ENCODE assay signal across 19 cellular contexts in genomic region chr12:63917477-63917862, GRCh38.
A peak's percentile ranks its signal among the peaks of the same experiment; 100 is the strongest.
DNase-seq lines count a peak whose midpoint lies in the region; ATAC-seq, FAIRE-seq and TF ChIP-seq lines count a peak whose summit lies in the region.
"Had no signal": no experiment of that assay in that cellular context is flagged by ENCODE, and none has a peak within 500 bp of the region (broad histone marks: within the 10 kb centered on the region; RNA-seq: fewer than 3 reads in every experiment).

No MANE protein-coding gene starts in this region.

- in situ Hi-C loops in GM23248 (cut with MboI): no loop called here

- no peaks in the 10 kb centered on the region for H3K27me3 Mint-ChIP-seq in astrocyte (ENCODE audit: low read depth, unreplicated experiment)
- H3K27me3 Mint-ChIP-seq: activated CD4-positive, alpha-beta T cell treated with anti-CD3 and anti-CD28 coated beads, Interleukin-2, amount 10 ng/mL, durations not matched to agents 7 days and 5 days; activated naive CD8-positive, alpha-beta T cell had no signal

- H3K9ac ChIP-seq in GM23248 (peak overlapping the region; percentile 77), astrocyte (ENCODE audit: low read length) (peak overlapping the region; percentile 77)

- DNase-seq in GM23248 (no peak), astrocyte (ENCODE audit: low read depth) (no peak), left lung (no peak), thyroid gland (no peak), aorta (no peak)
- no peak for DNase-seq in stimulated activated CD4-positive, alpha-beta T cell treated with anti-CD3 and anti-CD28 coated beads, Interleukin-2, amount 100 ng/mL, for 24 hours
- DNase-seq in activated naive CD4-positive, alpha-beta T cell treated with anti-CD3 and anti-CD28 coated beads, Interleukin-2, amount 50 U/mL, for 72 hours (ENCODE audit: low spot score in 2 of 2): no peak
- DNase-seq: activated CD4-positive, alpha-beta T cell treated with anti-CD3 and anti-CD28 coated beads, Interleukin-2, amount 10 ng/mL, durations not matched to agents 7 days and 5 days; activated T-cell treated with anti-CD3 and anti-CD28 coated beads, Interleukin-2, amount 50 U/mL, for 1 hour; central memory CD4-positive, alpha-beta T cell; DMS53; posterior cingulate gyrus; SHP77 treated with DMSO at 0.1 percent for 48 hours; substantia nigra had no signal

- H3F3A ChIP-seq in GM23248 (ENCODE audit: insufficient read depth): peaks cover 75% of the 10 kb centered on the region

- TF ChIP-seq POLR2A in thyroid gland (IDR thresholded peaks at IDR 0.05): no peak

- no peaks in the 10 kb centered on the region for H3K36me3 ChIP-seq in GM23248 (ENCODE audit: low read depth)
- no peaks in the 10 kb centered on the region for H3K36me3 ChIP-seq in astrocyte (ENCODE audit: insufficient read depth, low read length)
- H3K36me3 ChIP-seq in left lung: no peaks in the 10 kb centered on the region
- no peaks in the 10 kb centered on the region for H3K36me3 ChIP-seq in thyroid gland
- no peaks in the 10 kb centered on the region for H3K36me3 ChIP-seq in aorta (ENCODE audit: control insufficient read depth in 1 of 2, insufficient read depth in 2 of 2, low read length in 1 of 2)

- no peaks in the 10 kb centered on the region for H3K36me3 Mint-ChIP-seq in astrocyte (ENCODE audit: low read depth, unreplicated experiment)
- H3K36me3 Mint-ChIP-seq in activated naive CD4-positive, alpha-beta T cell treated with anti-CD3 and anti-CD28 coated beads, Interleukin-2, amount 50 U/mL, for 72 hours: no peaks in the 10 kb centered on the region
- H3K36me3 Mint-ChIP-seq: activated naive CD8-positive, alpha-beta T cell had no signal

- H3K4me3 ChIP-seq in GM23248: peak overlapping the region; percentile 51
- H3K4me3 ChIP-seq in astrocyte (ENCODE audit: insufficient read depth, low read depth, low read length): no peak overlapping the region
- H3K4me3 ChIP-seq in left lung: no peak overlapping the region
- H3K4me3 ChIP-seq in thyroid gland (replicated peaks in 1 of 3): no peak overlapping the region
- H3K4me3 ChIP-seq in aorta (ENCODE audit: low read length in 2 of 2): no peak overlapping the region
- H3K4me3 ChIP-seq: GM23338 had no signal

- peaks cover 48% of the 10 kb centered on the region for H3K4me1 Mint-ChIP-seq in astrocyte (ENCODE audit: low read depth, unreplicated experiment)
- H3K4me1 Mint-ChIP-seq: activated CD4-positive, alpha-beta T cell treated with anti-CD3 and anti-CD28 coated beads, Interleukin-2, amount 10 ng/mL, durations not matched to agents 7 days and 5 days had no signal

- H3K27me3 ChIP-seq in GM23248 (replicated peaks; ENCODE audit: insufficient read depth): no peaks in the 10 kb centered on the region
- no peaks in the 10 kb centered on the region for H3K27me3 ChIP-seq in astrocyte (ENCODE audit: insufficient read depth, low read length)
- no peaks in the 10 kb centered on the region for H3K27me3 ChIP-seq in left lung
- H3K27me3 ChIP-seq in thyroid gland: no peaks in the 10 kb centered on the region
- H3K27me3 ChIP-seq in aorta (ENCODE audit: control insufficient read depth in 1 of 2, insufficient read depth in 2 of 2, low read length in 1 of 2): no peaks in the 10 kb centered on the region

- H3K4me2 ChIP-seq in GM23248 (ENCODE audit: unreplicated experiment) (peak overlapping the region; percentile 81), astrocyte (ENCODE audit: low read length) (peak overlapping the region; percentile 80)
- H3K4me2 ChIP-seq: GM23338 had no signal

- no peaks in the 10 kb centered on the region for H3K9me3 Mint-ChIP-seq in astrocyte (ENCODE audit: unreplicated experiment)
- no peaks in the 10 kb centered on the region for H3K9me3 Mint-ChIP-seq in activated naive CD4-positive, alpha-beta T cell treated with anti-CD3 and anti-CD28 coated beads, Interleukin-2, amount 50 U/mL, for 72 hours
- H3K9me3 Mint-ChIP-seq: activated CD4-positive, alpha-beta T cell treated with anti-CD3 and anti-CD28 coated beads, Interleukin-2, amount 10 ng/mL, durations not matched to agents 7 days and 5 days; GM23338 had no signal

- WGBS in GM23248 (ENCODE audit: low coverage in 1 of 2, low lambda C conversion rate in 2 of 2, missing lambda C conversion rate in 2 of 2), 2 experiments: 89 to 94% methylated on average over 3 of the region's 3 CpGs
- 94 to 98% methylated on average over 3 of the region's 3 CpGs for WGBS in thyroid gland, 2 donors
- 93 to 97% methylated on average over 3 of the region's 3 CpGs for WGBS in aorta, 2 donors

- H3K79me2 ChIP-seq in GM23248 (ENCODE audit: insufficient read depth): peaks cover 83% of the 10 kb centered on the region
- H3K79me2 ChIP-seq in astrocyte (ENCODE audit: insufficient read depth, low read length): peaks cover 73% of the 10 kb centered on the region

- TF ChIP-seq CTCF in astrocyte (IDR thresholded peaks at IDR 0.05; ENCODE audit: insufficient read depth, low read depth, low read length) (no peak), left lung (IDR thresholded peaks at IDR 0.05) (no peak), thyroid gland (IDR thresholded peaks at IDR 0.05) (no peak)

- no peak overlapping the region for H3K4me3 Mint-ChIP-seq in astrocyte (ENCODE audit: unreplicated experiment)
- H3K4me3 Mint-ChIP-seq: activated CD4-positive, alpha-beta T cell treated with anti-CD3 and anti-CD28 coated beads, Interleukin-2, amount 10 ng/mL, durations not matched to agents 7 days and 5 days; activated naive CD8-positive, alpha-beta T cell; GM23338; mesothelial cell of epicardium had no signal

- no peaks in the 10 kb centered on the region for H3K9me2 ChIP-seq in GM23248 (ENCODE audit: insufficient read depth)

- H4K20me1 ChIP-seq in GM23248 (ENCODE audit: insufficient read depth) (no peaks in the 10 kb centered on the region), astrocyte (ENCODE audit: insufficient read depth, low read length) (peaks cover 6% of the 10 kb centered on the region)

- H3K4me1 ChIP-seq in GM23248 (ENCODE audit: insufficient read depth): peaks cover 69% of the 10 kb centered on the region
- H3K4me1 ChIP-seq in astrocyte (ENCODE audit: insufficient read depth, low read length): peaks cover 41% of the 10 kb centered on the region
- peaks cover 27 to 36% of the 10 kb centered on the region in 2 donors for H3K4me1 ChIP-seq in left lung
- H3K4me1 ChIP-seq in thyroid gland: peaks cover 42 to 54% of the 10 kb centered on the region in 2 donors
- peaks cover 2% of the 10 kb centered on the region in 2 donors for H3K4me1 ChIP-seq in aorta (ENCODE audit: control insufficient read depth in 1 of 2, insufficient read depth in 2 of 2, low read length in 2 of 2)

- H3K27ac Mint-ChIP-seq in astrocyte (ENCODE audit: unreplicated experiment): peak overlapping the region; percentile 85
- no peak overlapping the region for H3K27ac Mint-ChIP-seq in activated naive CD4-positive, alpha-beta T cell treated with anti-CD3 and anti-CD28 coated beads, Interleukin-2, amount 50 U/mL, for 72 hours
- H3K27ac Mint-ChIP-seq: activated CD4-positive, alpha-beta T cell treated with anti-CD3 and anti-CD28 coated beads, Interleukin-2, amount 10 ng/mL, durations not matched to agents 7 days and 5 days; activated naive CD8-positive, alpha-beta T cell had no signal

- H3K27ac ChIP-seq in GM23248 (peak overlapping the region; percentile 96), astrocyte (ENCODE audit: low read depth, low read length) (peak overlapping the region; percentile 96), left lung (peak overlapping the region; percentile 63 to 68), thyroid gland (peak overlapping the region; percentile 48 to 80 (median 78)), aorta (ENCODE audit: low read depth in 1 of 2, low read length in 2 of 2) (no peak overlapping the region)

- intact Hi-C loops in left lung (cut with DNase I) (no loop called here), thyroid gland (cut with DNase I) (no loop called here), aorta (cut with DNase I) (loop anchor here in 1 of 2 donors (5.0 kb wide), 1 partner anchor 55 kb away; no protein-coding TSS in a partner anchor)

- H2AFZ ChIP-seq in GM23248: no peak overlapping the region
- H2AFZ ChIP-seq in astrocyte (ENCODE audit: low read depth, low read length): no peak overlapping the region
- H2AFZ ChIP-seq: GM23338 had no signal

- no peak for FAIRE-seq in astrocyte (lab: Jason Lieb, UNC)
- FAIRE-seq: endometrium had no signal

- no peaks in the 10 kb centered on the region for H3K9me3 ChIP-seq in GM23248 (ENCODE audit: low read depth)
- H3K9me3 ChIP-seq in astrocyte (ENCODE audit: insufficient read depth, low read depth, low read length): no peaks in the 10 kb centered on the region
- H3K9me3 ChIP-seq in left lung: no peaks in the 10 kb centered on the region
- no peaks in the 10 kb centered on the region for H3K9me3 ChIP-seq in thyroid gland
- H3K9me3 ChIP-seq in aorta (ENCODE audit: control insufficient read depth, low read length): no peaks in the 10 kb centered on the region

- ATAC-seq in left lung: no peak
- no peak for ATAC-seq in HG02840 (IDR thresholded peaks at IDR 0.05; ENCODE audit: low FRiP score, unreplicated experiment)
- ATAC-seq in aorta (ENCODE audit: low FRiP score): no peak
- ATAC-seq in activated naive CD4-positive, alpha-beta T cell treated with anti-CD3 and anti-CD28 coated beads, Interleukin-2, amount 50 U/mL, for 72 hours: no peak
- ATAC-seq: GM23338 had no signal

Comparison
In these comparisons a context has a peak if more than half of its experiments do, and no peak if none do; other contexts are left out.
1. H3K27ac ChIP-seq: peak in GM23248 (single experiment), astrocyte (single experiment), left lung (2 of 2) and thyroid gland (3 of 3); none in aorta (0 of 2).